In the genomic region with DNA sequence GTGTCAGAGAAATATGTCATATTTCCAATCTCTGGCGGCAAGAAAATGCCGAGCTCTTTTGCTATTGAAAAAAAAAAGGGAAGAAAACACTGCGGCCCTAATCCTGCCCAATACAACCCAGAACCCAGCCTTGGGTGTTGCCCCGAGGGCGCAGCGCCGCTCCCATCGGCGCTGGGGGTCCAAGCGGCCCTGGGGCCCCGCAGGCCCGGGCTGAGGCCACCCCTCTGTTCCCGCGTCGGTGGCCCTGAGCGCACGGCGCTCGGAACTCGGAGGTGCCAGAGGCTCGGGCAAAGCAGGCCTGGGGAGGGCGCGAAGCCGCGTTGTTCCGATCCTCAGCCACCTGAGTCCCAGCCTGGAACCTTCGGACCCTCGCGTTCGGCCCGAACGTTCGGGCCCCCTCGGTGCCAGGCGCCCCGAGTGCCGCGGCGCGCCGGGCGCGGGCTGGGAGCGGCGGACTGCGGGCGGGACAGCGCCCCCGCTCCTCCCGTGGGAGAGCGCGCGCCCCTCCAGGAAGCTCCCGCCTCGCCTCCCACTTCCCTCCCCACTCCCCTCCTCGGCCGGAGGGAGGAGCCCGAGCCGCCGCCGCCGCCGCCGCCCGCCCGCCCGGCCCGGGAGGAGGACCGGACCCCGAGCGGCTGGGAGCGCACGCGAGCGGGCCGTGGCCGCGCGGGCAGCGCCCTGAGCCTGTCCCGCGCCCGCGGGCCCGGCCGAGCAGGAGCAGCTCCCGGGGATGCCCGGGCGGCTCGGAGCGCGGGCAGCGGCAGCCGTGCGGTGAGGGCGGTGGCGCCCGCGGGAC, we compare ENCODE assay signal across 1 cellular context.
TF ChIP-seq lines count a peak whose summit lies in the region.

A gene (plus strand): TSS at position 594 of the 796 bp plus-strand sequence. CDS start 18,160 bp downstream, outside the sequence.

TF ChIP-seq in H1, 55 proteins besides CTCF, POLR2A, EP300 and RAD21:
- TF ChIP-seq SUZ12 (IDR thresholded peaks at IDR 0.05; ENCODE audit: low read length) = peak; percentile 37; the same call in 1 of the 2 replicates
- TF ChIP-seq TAF1 (IDR thresholded peaks at IDR 0.05; ENCODE audit: low read depth, low read length) = no peak
- TF ChIP-seq CREB1 (IDR thresholded peaks at IDR 0.05) = no peak
- no peak for TF ChIP-seq SRF (IDR thresholded peaks at IDR 0.05; ENCODE audit: low read depth, low read length)
- no peak for TF ChIP-seq RNF2 (IDR thresholded peaks at IDR 0.05; ENCODE audit: borderline replicate concordance, low read depth, low read length, missing control alignments, poor library complexity, severe bottlenecking)
- TF ChIP-seq, protein P1, sequence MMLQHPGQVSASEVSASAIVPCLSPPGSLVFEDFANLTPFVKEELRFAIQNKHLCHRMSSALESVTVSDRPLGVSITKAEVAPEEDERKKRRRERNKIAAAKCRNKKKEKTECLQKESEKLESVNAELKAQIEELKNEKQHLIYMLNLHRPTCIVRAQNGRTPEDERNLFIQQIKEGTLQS (IDR thresholded peaks at IDR 0.05; ENCODE audit: insufficient read depth, low read depth, low read length) = no peak
- TF ChIP-seq, protein P2, sequence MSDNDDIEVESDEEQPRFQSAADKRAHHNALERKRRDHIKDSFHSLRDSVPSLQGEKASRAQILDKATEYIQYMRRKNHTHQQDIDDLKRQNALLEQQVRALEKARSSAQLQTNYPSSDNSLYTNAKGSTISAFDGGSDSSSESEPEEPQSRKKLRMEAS (IDR thresholded peaks at IDR 0.05) = peak; percentile 12; the same call in 1 of the 2 replicates
- TF ChIP-seq SP1 (IDR thresholded peaks at IDR 0.05; ENCODE audit: low read depth, low read length) = no peak
- peak; percentile 19; the same call in 1 of the 2 replicates for TF ChIP-seq PHF8 (conservative IDR thresholded peaks at IDR 0.05; ENCODE audit: low read depth, low read length)
- TF ChIP-seq RXRA (IDR thresholded peaks at IDR 0.05; ENCODE audit: insufficient read depth, low read depth, low read length) = no peak
- no peak for TF ChIP-seq CTBP2 (IDR thresholded peaks at IDR 0.05; ENCODE audit: borderline replicate concordance, insufficient read depth, insufficient read length, low read length)
- TF ChIP-seq, protein P3, sequence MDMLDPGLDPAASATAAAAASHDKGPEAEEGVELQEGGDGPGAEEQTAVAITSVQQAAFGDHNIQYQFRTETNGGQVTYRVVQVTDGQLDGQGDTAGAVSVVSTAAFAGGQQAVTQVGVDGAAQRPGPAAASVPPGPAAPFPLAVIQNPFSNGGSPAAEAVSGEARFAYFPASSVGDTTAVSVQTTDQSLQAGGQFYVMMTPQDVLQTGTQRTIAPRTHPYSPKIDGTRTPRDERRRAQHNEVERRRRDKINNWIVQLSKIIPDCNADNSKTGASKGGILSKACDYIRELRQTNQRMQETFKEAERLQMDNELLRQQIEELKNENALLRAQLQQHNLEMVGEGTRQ (IDR thresholded peaks at IDR 0.05; ENCODE audit: low read length) = no peak
- TF ChIP-seq EZH2 (IDR thresholded peaks at IDR 0.05; ENCODE audit: low read depth, low read length, severe bottlenecking) = no peak
- peak; percentile 15 for TF ChIP-seq ASH2L (IDR thresholded peaks at IDR 0.05; ENCODE audit: low read length)
- TF ChIP-seq SIRT6 (IDR thresholded peaks at IDR 0.05; ENCODE audit: low read length) = no peak
- TF ChIP-seq SAP30 (IDR thresholded peaks at IDR 0.05; ENCODE audit: insufficient read depth, insufficient replicate concordance, low read length) = no peak
- peak; percentile 97 for TF ChIP-seq KDM4A (IDR thresholded peaks at IDR 0.05; ENCODE audit: low read depth, low read length, severe bottlenecking)
- TF ChIP-seq POLR2AphosphoS5 (IDR thresholded peaks at IDR 0.05; ENCODE audit: low read depth, low read length) = no peak
- TF ChIP-seq RFX5 (IDR thresholded peaks at IDR 0.05; ENCODE audit: borderline replicate concordance, low read depth, low read length) = no peak
- TF ChIP-seq ZNF274 (IDR thresholded peaks at IDR 0.05; ENCODE audit: borderline replicate concordance, extremely low read depth, low read length) = no peak
- TF ChIP-seq TCF12 (IDR thresholded peaks at IDR 0.05; ENCODE audit: low read depth, low read length) = no peak
- TF ChIP-seq RBBP5 (IDR thresholded peaks at IDR 0.05; ENCODE audit: borderline replicate concordance, low read depth, low read length) = peak; percentile 22; the same call in 1 of the 2 replicates
- TF ChIP-seq, protein P4, sequence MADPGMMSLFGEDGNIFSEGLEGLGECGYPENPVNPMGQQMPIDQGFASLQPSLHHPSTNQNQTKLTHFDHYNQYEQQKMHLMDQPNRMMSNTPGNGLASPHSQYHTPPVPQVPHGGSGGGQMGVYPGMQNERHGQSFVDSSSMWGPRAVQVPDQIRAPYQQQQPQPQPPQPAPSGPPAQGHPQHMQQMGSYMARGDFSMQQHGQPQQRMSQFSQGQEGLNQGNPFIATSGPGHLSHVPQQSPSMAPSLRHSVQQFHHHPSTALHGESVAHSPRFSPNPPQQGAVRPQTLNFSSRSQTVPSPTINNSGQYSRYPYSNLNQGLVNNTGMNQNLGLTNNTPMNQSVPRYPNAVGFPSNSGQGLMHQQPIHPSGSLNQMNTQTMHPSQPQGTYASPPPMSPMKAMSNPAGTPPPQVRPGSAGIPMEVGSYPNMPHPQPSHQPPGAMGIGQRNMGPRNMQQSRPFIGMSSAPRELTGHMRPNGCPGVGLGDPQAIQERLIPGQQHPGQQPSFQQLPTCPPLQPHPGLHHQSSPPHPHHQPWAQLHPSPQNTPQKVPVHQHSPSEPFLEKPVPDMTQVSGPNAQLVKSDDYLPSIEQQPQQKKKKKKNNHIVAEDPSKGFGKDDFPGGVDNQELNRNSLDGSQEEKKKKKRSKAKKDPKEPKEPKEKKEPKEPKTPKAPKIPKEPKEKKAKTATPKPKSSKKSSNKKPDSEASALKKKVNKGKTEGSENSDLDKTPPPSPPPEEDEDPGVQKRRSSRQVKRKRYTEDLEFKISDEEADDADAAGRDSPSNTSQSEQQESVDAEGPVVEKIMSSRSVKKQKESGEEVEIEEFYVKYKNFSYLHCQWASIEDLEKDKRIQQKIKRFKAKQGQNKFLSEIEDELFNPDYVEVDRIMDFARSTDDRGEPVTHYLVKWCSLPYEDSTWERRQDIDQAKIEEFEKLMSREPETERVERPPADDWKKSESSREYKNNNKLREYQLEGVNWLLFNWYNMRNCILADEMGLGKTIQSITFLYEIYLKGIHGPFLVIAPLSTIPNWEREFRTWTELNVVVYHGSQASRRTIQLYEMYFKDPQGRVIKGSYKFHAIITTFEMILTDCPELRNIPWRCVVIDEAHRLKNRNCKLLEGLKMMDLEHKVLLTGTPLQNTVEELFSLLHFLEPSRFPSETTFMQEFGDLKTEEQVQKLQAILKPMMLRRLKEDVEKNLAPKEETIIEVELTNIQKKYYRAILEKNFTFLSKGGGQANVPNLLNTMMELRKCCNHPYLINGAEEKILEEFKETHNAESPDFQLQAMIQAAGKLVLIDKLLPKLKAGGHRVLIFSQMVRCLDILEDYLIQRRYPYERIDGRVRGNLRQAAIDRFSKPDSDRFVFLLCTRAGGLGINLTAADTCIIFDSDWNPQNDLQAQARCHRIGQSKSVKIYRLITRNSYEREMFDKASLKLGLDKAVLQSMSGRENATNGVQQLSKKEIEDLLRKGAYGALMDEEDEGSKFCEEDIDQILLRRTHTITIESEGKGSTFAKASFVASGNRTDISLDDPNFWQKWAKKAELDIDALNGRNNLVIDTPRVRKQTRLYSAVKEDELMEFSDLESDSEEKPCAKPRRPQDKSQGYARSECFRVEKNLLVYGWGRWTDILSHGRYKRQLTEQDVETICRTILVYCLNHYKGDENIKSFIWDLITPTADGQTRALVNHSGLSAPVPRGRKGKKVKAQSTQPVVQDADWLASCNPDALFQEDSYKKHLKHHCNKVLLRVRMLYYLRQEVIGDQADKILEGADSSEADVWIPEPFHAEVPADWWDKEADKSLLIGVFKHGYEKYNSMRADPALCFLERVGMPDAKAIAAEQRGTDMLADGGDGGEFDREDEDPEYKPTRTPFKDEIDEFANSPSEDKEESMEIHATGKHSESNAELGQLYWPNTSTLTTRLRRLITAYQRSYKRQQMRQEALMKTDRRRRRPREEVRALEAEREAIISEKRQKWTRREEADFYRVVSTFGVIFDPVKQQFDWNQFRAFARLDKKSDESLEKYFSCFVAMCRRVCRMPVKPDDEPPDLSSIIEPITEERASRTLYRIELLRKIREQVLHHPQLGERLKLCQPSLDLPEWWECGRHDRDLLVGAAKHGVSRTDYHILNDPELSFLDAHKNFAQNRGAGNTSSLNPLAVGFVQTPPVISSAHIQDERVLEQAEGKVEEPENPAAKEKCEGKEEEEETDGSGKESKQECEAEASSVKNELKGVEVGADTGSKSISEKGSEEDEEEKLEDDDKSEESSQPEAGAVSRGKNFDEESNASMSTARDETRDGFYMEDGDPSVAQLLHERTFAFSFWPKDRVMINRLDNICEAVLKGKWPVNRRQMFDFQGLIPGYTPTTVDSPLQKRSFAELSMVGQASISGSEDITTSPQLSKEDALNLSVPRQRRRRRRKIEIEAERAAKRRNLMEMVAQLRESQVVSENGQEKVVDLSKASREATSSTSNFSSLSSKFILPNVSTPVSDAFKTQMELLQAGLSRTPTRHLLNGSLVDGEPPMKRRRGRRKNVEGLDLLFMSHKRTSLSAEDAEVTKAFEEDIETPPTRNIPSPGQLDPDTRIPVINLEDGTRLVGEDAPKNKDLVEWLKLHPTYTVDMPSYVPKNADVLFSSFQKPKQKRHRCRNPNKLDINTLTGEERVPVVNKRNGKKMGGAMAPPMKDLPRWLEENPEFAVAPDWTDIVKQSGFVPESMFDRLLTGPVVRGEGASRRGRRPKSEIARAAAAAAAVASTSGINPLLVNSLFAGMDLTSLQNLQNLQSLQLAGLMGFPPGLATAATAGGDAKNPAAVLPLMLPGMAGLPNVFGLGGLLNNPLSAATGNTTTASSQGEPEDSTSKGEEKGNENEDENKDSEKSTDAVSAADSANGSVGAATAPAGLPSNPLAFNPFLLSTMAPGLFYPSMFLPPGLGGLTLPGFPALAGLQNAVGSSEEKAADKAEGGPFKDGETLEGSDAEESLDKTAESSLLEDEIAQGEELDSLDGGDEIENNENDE (IDR thresholded peaks at IDR 0.05; ENCODE audit: insufficient replicate concordance, low read length) = no peak
- no peak for TF ChIP-seq GTF2F1 (IDR thresholded peaks at IDR 0.05; ENCODE audit: borderline replicate concordance, low read depth, low read length)
